21 cellular contexts compared by ENCODE assay signal in genomic region chr11:112408551-112408950, GRCh38.
"Had no signal": no experiment of that assay in that cellular context is flagged by ENCODE, and none has a peak within 500 bp of the region (broad histone marks: within the 10 kb centered on the region; RNA-seq: fewer than 3 reads in every experiment).

No MANE protein-coding gene starts in this region.

- H3K27ac Mint-ChIP-seq: activated CD4-positive, alpha-beta T cell treated with anti-CD3 and anti-CD28 coated beads, Interleukin-2, amount 10 ng/mL, durations not matched to agents 24 days and 14 days; activated CD8-positive, alpha-beta memory T cell treated with anti-CD3 and anti-CD28 coated beads, Interleukin-2, amount 10 ng/mL, durations not matched to agents 7 days and 5 days; activated CD8-positive, alpha-beta T cell treated with anti-CD3 and anti-CD28 coated beads for 36 hours; activated naive CD4-positive, alpha-beta T cell treated with anti-CD3 and anti-CD28 coated beads, Interleukin-2, amount 10 ng/mL, durations not matched to agents 7 days and 5 days; natural killer cell had no signal

- H3K27me3 ChIP-seq: ovary, right atrium auricular region, upper lobe of left lung had no signal

- H3K4me1 ChIP-seq: heart left ventricle, prostate gland, right atrium auricular region, upper lobe of left lung had no signal

- DNase-seq: activated CD4-positive, alpha-beta T cell treated with anti-CD3 and anti-CD28 coated beads, Interleukin-2, amount 10 ng/mL, durations not matched to agents 24 days and 14 days; activated CD8-positive, alpha-beta memory T cell treated with anti-CD3 and anti-CD28 coated beads, Interleukin-2, amount 10 ng/mL, durations not matched to agents 7 days and 5 days; activated CD8-positive, alpha-beta T cell treated with anti-CD3 and anti-CD28 coated beads for 36 hours; activated effector memory CD4-positive, alpha-beta T cell treated with anti-CD3 and anti-CD28 coated beads, Interleukin-2, amount 50 U/mL, for 16 hours; activated naive CD4-positive, alpha-beta T cell treated with anti-CD3 and anti-CD28 coated beads, Interleukin-2, amount 10 ng/mL, durations not matched to agents 7 days and 5 days; activated T-cell treated with anti-CD3 and anti-CD28 coated beads for 4 hours; amygdala; cerebellar nuclear complex; cortex of kidney; heart left ventricle; midbrain; natural killer cell; ovary; stimulated activated CD4-positive, alpha-beta T cell treated with anti-CD3 and anti-CD28 coated beads, Interleukin-4, amount 100 ng/mL, for 24 hours; stimulated activated naive CD4-positive, alpha-beta T cell treated with Interleukin-2 at 50 U/mL for 16 hours; upper lobe of left lung had no signal

- H3K27me3 Mint-ChIP-seq: activated CD4-positive, alpha-beta T cell treated with anti-CD3 and anti-CD28 coated beads, Interleukin-2, amount 10 ng/mL, durations not matched to agents 24 days and 14 days; activated naive CD4-positive, alpha-beta T cell treated with anti-CD3 and anti-CD28 coated beads, Interleukin-2, amount 10 ng/mL, durations not matched to agents 7 days and 5 days had no signal

- H3K9me3 ChIP-seq: neutrophil, ovary, prostate gland, upper lobe of left lung had no signal

- H3K36me3 Mint-ChIP-seq: activated CD8-positive, alpha-beta memory T cell treated with anti-CD3 and anti-CD28 coated beads, Interleukin-2, amount 10 ng/mL, durations not matched to agents 7 days and 5 days; activated naive CD4-positive, alpha-beta T cell treated with anti-CD3 and anti-CD28 coated beads, Interleukin-2, amount 10 ng/mL, durations not matched to agents 7 days and 5 days had no signal

- H3K36me3 ChIP-seq: heart left ventricle, neutrophil, ovary, prostate gland, right atrium auricular region, upper lobe of left lung had no signal

- ATAC-seq: activated CD4-positive, CD25-positive, alpha-beta regulatory T cell treated with anti-CD3 and anti-CD28 coated beads, Interleukin-2, amount 50 U/mL, for 24 hours; activated CD8-positive, alpha-beta memory T cell treated with anti-CD3 and anti-CD28 coated beads, Interleukin-2, amount 10 ng/mL, durations not matched to agents 7 days and 5 days; activated CD8-positive, alpha-beta T cell treated with anti-CD3 and anti-CD28 coated beads for 36 hours; heart left ventricle; natural killer cell had no signal

- H3K9me3 Mint-ChIP-seq: activated naive CD4-positive, alpha-beta T cell treated with anti-CD3 and anti-CD28 coated beads, Interleukin-2, amount 10 ng/mL, durations not matched to agents 7 days and 5 days had no signal

- H3K4me3 ChIP-seq: heart left ventricle, ovary, prostate gland, right atrium auricular region, upper lobe of left lung had no signal

- H3K27ac ChIP-seq: epithelial cell of prostate, heart left ventricle, neutrophil, ovary, prostate gland, right atrium auricular region, upper lobe of left lung had no signal

- H3K4me3 Mint-ChIP-seq: activated CD4-positive, alpha-beta T cell treated with anti-CD3 and anti-CD28 coated beads, Interleukin-2, amount 10 ng/mL, durations not matched to agents 24 days and 14 days; activated CD8-positive, alpha-beta memory T cell treated with anti-CD3 and anti-CD28 coated beads, Interleukin-2, amount 10 ng/mL, durations not matched to agents 7 days and 5 days; activated CD8-positive, alpha-beta T cell treated with anti-CD3 and anti-CD28 coated beads for 36 hours; activated naive CD4-positive, alpha-beta T cell treated with anti-CD3 and anti-CD28 coated beads, Interleukin-2, amount 10 ng/mL, durations not matched to agents 7 days and 5 days; natural killer cell had no signal
